ENCODE assay signal across 32 cellular contexts in genomic region chr1:2177541-2177940, GRCh38.
"Had no signal": no experiment of that assay in that cellular context is flagged by ENCODE, and none has a peak within 500 bp of the region (broad histone marks: within the 10 kb centered on the region; RNA-seq: fewer than 3 reads in every experiment).

No MANE protein-coding gene starts in this region.

- H3K36me3 ChIP-seq: adrenal gland, colonic mucosa had no signal

- H3K27me3 Mint-ChIP-seq: activated CD4-positive, alpha-beta memory T cell treated with anti-CD3 and anti-CD28 coated beads for 36 hours; activated CD4-positive, alpha-beta T cell treated with anti-CD3 and anti-CD28 coated beads for 36 hours; activated CD4-positive, alpha-beta T cell treated with anti-CD3 and anti-CD28 coated beads, Interleukin-2, amount 10 ng/mL, durations not matched to agents 24 days and 14 days; activated CD8-positive, alpha-beta memory T cell treated with anti-CD3 and anti-CD28 coated beads, Interleukin-2, amount 10 ng/mL, durations not matched to agents 7 days and 5 days; activated naive CD4-positive, alpha-beta T cell treated with anti-CD3 and anti-CD28 coated beads, Interleukin-2, amount 50 U/mL, for 24 hours; activated naive CD8-positive, alpha-beta T cell treated with anti-CD3 and anti-CD28 coated beads for 36 hours; activated naive CD8-positive, alpha-beta T cell treated with anti-CD3 and anti-CD28 coated beads, Interleukin-2, amount 50 U/mL, for 24 hours had no signal

- H3K9me3 ChIP-seq: adrenal gland, body of pancreas, colonic mucosa, esophagus squamous epithelium, gastroesophageal sphincter had no signal

- FAIRE-seq: endometrium, endothelial cell of umbilical vein had no signal

- ATAC-seq: activated CD4-positive, alpha-beta T cell treated with anti-CD3 and anti-CD28 coated beads for 36 hours; activated CD8-positive, alpha-beta memory T cell treated with anti-CD3 and anti-CD28 coated beads, Interleukin-2, amount 10 ng/mL, durations not matched to agents 7 days and 5 days; activated CD8-positive, alpha-beta T cell treated with anti-CD3 and anti-CD28 coated beads, Interleukin-2, amount 10 ng/mL, durations not matched to agents 7 days and 5 days; activated naive CD8-positive, alpha-beta T cell treated with anti-CD3 and anti-CD28 coated beads, Interleukin-2, amount 50 U/mL, for 24 hours; body of pancreas; gastroesophageal sphincter had no signal

- H3K27ac ChIP-seq: adrenal gland, body of pancreas, colonic mucosa, epithelial cell of prostate, esophagus squamous epithelium, gastroesophageal sphincter had no signal

- H3K4me3 Mint-ChIP-seq: activated CD4-positive, alpha-beta memory T cell treated with anti-CD3 and anti-CD28 coated beads for 36 hours; activated CD4-positive, alpha-beta T cell treated with anti-CD3 and anti-CD28 coated beads for 36 hours; activated CD4-positive, alpha-beta T cell treated with anti-CD3 and anti-CD28 coated beads, Interleukin-2, amount 10 ng/mL, durations not matched to agents 24 days and 14 days; activated CD8-positive, alpha-beta memory T cell treated with anti-CD3 and anti-CD28 coated beads, Interleukin-2, amount 10 ng/mL, durations not matched to agents 7 days and 5 days; activated CD8-positive, alpha-beta T cell treated with anti-CD3 and anti-CD28 coated beads, Interleukin-2, amount 10 ng/mL, durations not matched to agents 7 days and 5 days; activated naive CD4-positive, alpha-beta T cell treated with anti-CD3 and anti-CD28 coated beads for 36 hours; activated naive CD4-positive, alpha-beta T cell treated with anti-CD3 and anti-CD28 coated beads, Interleukin-2, amount 50 U/mL, for 24 hours; activated naive CD8-positive, alpha-beta T cell treated with anti-CD3 and anti-CD28 coated beads for 36 hours; activated naive CD8-positive, alpha-beta T cell treated with anti-CD3 and anti-CD28 coated beads, Interleukin-2, amount 50 U/mL, for 24 hours; activated T-helper 1 cell treated with anti-CD3 and anti-CD28 coated beads, Interleukin-12 subunit alpha, Interleukin-12 subunit beta, Interleukin-2, Interleukin-4 antibody, amounts not matched to agents 30 ng/mL and 10 ng/mL and 1 ng/mL, durations not matched to agents 14 hours and 24 hours and 36 hours had no signal

- H3K4me3 ChIP-seq: adrenal gland, body of pancreas, colonic mucosa, esophagus squamous epithelium, gastroesophageal sphincter had no signal

- H3K36me3 Mint-ChIP-seq: activated CD8-positive, alpha-beta memory T cell treated with anti-CD3 and anti-CD28 coated beads, Interleukin-2, amount 10 ng/mL, durations not matched to agents 7 days and 5 days; activated naive CD8-positive, alpha-beta T cell treated with anti-CD3 and anti-CD28 coated beads for 36 hours had no signal

- DNase-seq: activated CD4-positive, alpha-beta memory T cell treated with anti-CD3 and anti-CD28 coated beads for 36 hours; activated CD4-positive, alpha-beta T cell treated with anti-CD3 and anti-CD28 coated beads for 36 hours; activated CD4-positive, alpha-beta T cell treated with anti-CD3 and anti-CD28 coated beads, Interleukin-2, amount 10 ng/mL, durations not matched to agents 24 days and 14 days; activated CD4-positive, CD25-positive, alpha-beta regulatory T cell; activated CD4-positive, CD25-positive, alpha-beta regulatory T cell treated with anti-CD3 and anti-CD28 coated beads, Interleukin-2, amount 50 U/mL, for 72 hours; activated CD8-positive, alpha-beta memory T cell treated with anti-CD3 and anti-CD28 coated beads, Interleukin-2, amount 10 ng/mL, durations not matched to agents 7 days and 5 days; activated CD8-positive, alpha-beta memory T cell treated with anti-CD3 and anti-CD28 coated beads, Interleukin-2, amount 50 U/mL, for 4 hours; activated CD8-positive, alpha-beta T cell treated with anti-CD3 and anti-CD28 coated beads, Interleukin-2, amount 10 ng/mL, durations not matched to agents 7 days and 5 days; activated effector memory CD4-positive, alpha-beta T cell treated with anti-CD3 and anti-CD28 coated beads, Interleukin-2, amount 50 U/mL, for 16 hours; activated naive CD4-positive, alpha-beta T cell treated with anti-CD3 and anti-CD28 coated beads for 36 hours; activated naive CD8-positive, alpha-beta T cell treated with anti-CD3 and anti-CD28 coated beads for 36 hours; activated naive CD8-positive, alpha-beta T cell treated with anti-CD3 and anti-CD28 coated beads, Interleukin-2, amount 50 U/mL, for 24 hours; activated T-cell treated with anti-CD3 and anti-CD28 coated beads, Interleukin-2, amount 50 U/mL, for 1 hour; activated T-cell treated with anti-CD3 and anti-CD28 coated beads, Interleukin-2, amount 50 U/mL, for 48 hours; adrenal gland; amygdala; aorta; body of pancreas; caudate nucleus; colonic mucosa; effector CD8-positive, alpha-beta T cell; esophagus squamous epithelium; foreskin melanocyte; T-helper 1 cell; T-helper 2 cell had no signal

- H3K4me1 ChIP-seq: adrenal gland, body of pancreas, colonic mucosa had no signal

- H3K4me1 Mint-ChIP-seq: activated CD4-positive, alpha-beta T cell treated with anti-CD3 and anti-CD28 coated beads, Interleukin-2, amount 10 ng/mL, durations not matched to agents 24 days and 14 days; activated naive CD4-positive, alpha-beta T cell treated with anti-CD3 and anti-CD28 coated beads, Interleukin-2, amount 50 U/mL, for 24 hours; activated naive CD8-positive, alpha-beta T cell treated with anti-CD3 and anti-CD28 coated beads for 36 hours had no signal

- H3K9me3 Mint-ChIP-seq: activated CD4-positive, alpha-beta memory T cell treated with anti-CD3 and anti-CD28 coated beads for 36 hours; activated CD4-positive, alpha-beta T cell treated with anti-CD3 and anti-CD28 coated beads, Interleukin-2, amount 10 ng/mL, durations not matched to agents 24 days and 14 days; activated naive CD4-positive, alpha-beta T cell treated with anti-CD3 and anti-CD28 coated beads for 36 hours; activated naive CD4-positive, alpha-beta T cell treated with anti-CD3 and anti-CD28 coated beads, Interleukin-2, amount 50 U/mL, for 24 hours; activated naive CD8-positive, alpha-beta T cell treated with anti-CD3 and anti-CD28 coated beads for 36 hours; activated naive CD8-positive, alpha-beta T cell treated with anti-CD3 and anti-CD28 coated beads, Interleukin-2, amount 50 U/mL, for 24 hours; activated T-helper 1 cell treated with anti-CD3 and anti-CD28 coated beads, Interleukin-12 subunit alpha, Interleukin-12 subunit beta, Interleukin-2, Interleukin-4 antibody, amounts not matched to agents 30 ng/mL and 10 ng/mL and 1 ng/mL, durations not matched to agents 14 hours and 24 hours and 36 hours; activated T-helper 2 cell treated with anti-CD3 and anti-CD28 coated beads, Interferon-gamma antibody, Interleukin-2, Interleukin-4, amounts not matched to agents 10 μg/mL and 5 μg/mL and 100 μg/mL, durations not matched to agents 14 hours and 24 hours and 36 hours had no signal

- H3K27ac Mint-ChIP-seq: activated CD4-positive, alpha-beta memory T cell treated with anti-CD3 and anti-CD28 coated beads for 36 hours; activated CD4-positive, alpha-beta T cell treated with anti-CD3 and anti-CD28 coated beads for 36 hours; activated CD4-positive, alpha-beta T cell treated with anti-CD3 and anti-CD28 coated beads, Interleukin-2, amount 10 ng/mL, durations not matched to agents 24 days and 14 days; activated CD8-positive, alpha-beta memory T cell treated with anti-CD3 and anti-CD28 coated beads, Interleukin-2, amount 10 ng/mL, durations not matched to agents 7 days and 5 days; activated CD8-positive, alpha-beta T cell treated with anti-CD3 and anti-CD28 coated beads, Interleukin-2, amount 10 ng/mL, durations not matched to agents 7 days and 5 days; activated naive CD4-positive, alpha-beta T cell treated with anti-CD3 and anti-CD28 coated beads for 36 hours; activated naive CD4-positive, alpha-beta T cell treated with anti-CD3 and anti-CD28 coated beads, Interleukin-2, amount 50 U/mL, for 24 hours; activated naive CD8-positive, alpha-beta T cell treated with anti-CD3 and anti-CD28 coated beads for 36 hours; activated naive CD8-positive, alpha-beta T cell treated with anti-CD3 and anti-CD28 coated beads, Interleukin-2, amount 50 U/mL, for 24 hours; activated T-helper 1 cell treated with anti-CD3 and anti-CD28 coated beads, Interleukin-12 subunit alpha, Interleukin-12 subunit beta, Interleukin-2, Interleukin-4 antibody, amounts not matched to agents 30 ng/mL and 10 ng/mL and 1 ng/mL, durations not matched to agents 14 hours and 24 hours and 36 hours; activated T-helper 2 cell treated with anti-CD3 and anti-CD28 coated beads, Interferon-gamma antibody, Interleukin-2, Interleukin-4, amounts not matched to agents 10 μg/mL and 5 μg/mL and 100 μg/mL, durations not matched to agents 14 hours and 24 hours and 36 hours had no signal
